ENCODE assay signal across 15 cellular contexts in genomic region chr13:103078145-103078544, GRCh38. TPM values are rescaled to one million over a fixed set of nuclear protein-coding genes. Genes with fewer than 3 reads are reported as not detected.
DNase-seq lines count a peak whose midpoint lies in the region; ATAC-seq, FAIRE-seq and TF ChIP-seq lines count a peak whose summit lies in the region.
"Had no signal": no experiment of that assay in that cellular context is flagged by ENCODE, and none has a peak within 500 bp of the region (broad histone marks: within the 10 kb centered on the region; RNA-seq: fewer than 3 reads in every experiment).

No MANE protein-coding gene starts in this region.

- H3K9me3 Mint-ChIP-seq in activated T-helper 1 cell treated with anti-CD3 and anti-CD28 coated beads, Interleukin-12 subunit alpha, Interleukin-12 subunit beta, Interleukin-2, Interleukin-4 antibody, amounts not matched to agents 30 ng/mL and 10 ng/mL and 1 ng/mL, durations not matched to agents 14 hours and 24 hours and 36 hours, result no peaks in the 10 kb centered on the region

- DNase-seq in GM20000 (ENCODE audit: low spot score), result peak; percentile 24
- DNase-seq in T-helper 2 cell, result no peak
- DNase-seq in NCI-H146 (lab: John Stamatoyannopoulos, UW), result no peak
- no peak for DNase-seq in HTR-8/SVneo (ENCODE audit: insufficient read length, low spot score)
- no peak for DNase-seq in activated T-helper 1 cell treated with anti-CD3 and anti-CD28 coated beads, Interleukin-12 subunit alpha, Interleukin-12 subunit beta, Interleukin-2, Interleukin-4 antibody, amounts not matched to agents 30 ng/mL and 10 ng/mL and 1 ng/mL, durations not matched to agents 14 hours and 24 hours and 36 hours (ENCODE audit: low spot score)
- DNase-seq: activated T-cell treated with anti-CD3 and anti-CD28 coated beads, Interleukin-2, amount 50 U/mL, for 4 hours; brain microvascular endothelial cell; GOT3; Karpas-422 had no signal

- no peak for FAIRE-seq in HTR-8/SVneo (lab: Jason Lieb, UNC)
- FAIRE-seq: endometrium, urothelium cell line had no signal

- H3K36me3 Mint-ChIP-seq in activated T-helper 1 cell treated with anti-CD3 and anti-CD28 coated beads, Interleukin-12 subunit alpha, Interleukin-12 subunit beta, Interleukin-2, Interleukin-4 antibody, amounts not matched to agents 30 ng/mL and 10 ng/mL and 1 ng/mL, durations not matched to agents 14 hours and 24 hours and 36 hours (ENCODE audit: low read depth), result no peaks in the 10 kb centered on the region

- no peak overlapping the region for H3K4me3 Mint-ChIP-seq in activated T-helper 1 cell treated with anti-CD3 and anti-CD28 coated beads, Interleukin-12 subunit alpha, Interleukin-12 subunit beta, Interleukin-2, Interleukin-4 antibody, amounts not matched to agents 30 ng/mL and 10 ng/mL and 1 ng/mL, durations not matched to agents 14 hours and 24 hours and 36 hours
- H3K4me3 Mint-ChIP-seq: activated T-cell treated with anti-CD3 and anti-CD28 coated beads, Interleukin-2, amount 50 U/mL, for 4 hours had no signal

- no peaks in the 10 kb centered on the region for H3K27me3 Mint-ChIP-seq in activated T-helper 1 cell treated with anti-CD3 and anti-CD28 coated beads, Interleukin-12 subunit alpha, Interleukin-12 subunit beta, Interleukin-2, Interleukin-4 antibody, amounts not matched to agents 30 ng/mL and 10 ng/mL and 1 ng/mL, durations not matched to agents 14 hours and 24 hours and 36 hours (ENCODE audit: insufficient read depth)

- no peak overlapping the region for H3K27ac Mint-ChIP-seq in activated T-helper 1 cell treated with anti-CD3 and anti-CD28 coated beads, Interleukin-12 subunit alpha, Interleukin-12 subunit beta, Interleukin-2, Interleukin-4 antibody, amounts not matched to agents 30 ng/mL and 10 ng/mL and 1 ng/mL, durations not matched to agents 14 hours and 24 hours and 36 hours

- TF ChIP-seq CTCF in GM20000 (IDR thresholded peaks at IDR 0.05; ENCODE audit: extremely low read depth, missing control alignments), result no peak

- intact Hi-C loops in activated T-helper 1 cell treated with anti-CD3 and anti-CD28 coated beads, Interleukin-12 subunit alpha, Interleukin-12 subunit beta, Interleukin-2, Interleukin-4 antibody, amounts not matched to agents 30 ng/mL and 10 ng/mL and 1 ng/mL, durations not matched to agents 14 hours and 24 hours and 36 hours (cut with micrococcal nuclease), result no loop called here

- no peaks in the 10 kb centered on the region for H3K4me1 Mint-ChIP-seq in activated T-helper 1 cell treated with anti-CD3 and anti-CD28 coated beads, Interleukin-12 subunit alpha, Interleukin-12 subunit beta, Interleukin-2, Interleukin-4 antibody, amounts not matched to agents 30 ng/mL and 10 ng/mL and 1 ng/mL, durations not matched to agents 14 hours and 24 hours and 36 hours (ENCODE audit: low read depth)

- peak; percentile 92 for ATAC-seq in GM18502 (IDR thresholded peaks at IDR 0.05; ENCODE audit: poor library complexity, unreplicated experiment)
- ATAC-seq in HG02938 (IDR thresholded peaks at IDR 0.05; ENCODE audit: unreplicated experiment), result peak; percentile 96
- ATAC-seq in HG03565 (IDR thresholded peaks at IDR 0.05; ENCODE audit: unreplicated experiment), result peak; percentile 95
- ATAC-seq: activated T-cell treated with anti-CD3 and anti-CD28 coated beads, Interleukin-2, amount 50 U/mL, for 4 hours had no signal

RNA-seq across cellular contexts. Expression of gene SLC10A2, which starts 11.9 kb away (rescaled TPM):
- not detected in 2 replicates for total RNA-seq in activated T-helper 1 cell treated with anti-CD3 and anti-CD28 coated beads, Interleukin-12 subunit alpha, Interleukin-12 subunit beta, Interleukin-2, Interleukin-4 antibody, amounts not matched to agents 30 ng/mL and 10 ng/mL and 1 ng/mL, durations not matched to agents 14 hours and 24 hours and 36 hours
- total RNA-seq: activated T-cell treated with anti-CD3 and anti-CD28 coated beads, Interleukin-2, amount 50 U/mL, for 4 hours; mononuclear cell had no signal
